In the genomic region with DNA sequence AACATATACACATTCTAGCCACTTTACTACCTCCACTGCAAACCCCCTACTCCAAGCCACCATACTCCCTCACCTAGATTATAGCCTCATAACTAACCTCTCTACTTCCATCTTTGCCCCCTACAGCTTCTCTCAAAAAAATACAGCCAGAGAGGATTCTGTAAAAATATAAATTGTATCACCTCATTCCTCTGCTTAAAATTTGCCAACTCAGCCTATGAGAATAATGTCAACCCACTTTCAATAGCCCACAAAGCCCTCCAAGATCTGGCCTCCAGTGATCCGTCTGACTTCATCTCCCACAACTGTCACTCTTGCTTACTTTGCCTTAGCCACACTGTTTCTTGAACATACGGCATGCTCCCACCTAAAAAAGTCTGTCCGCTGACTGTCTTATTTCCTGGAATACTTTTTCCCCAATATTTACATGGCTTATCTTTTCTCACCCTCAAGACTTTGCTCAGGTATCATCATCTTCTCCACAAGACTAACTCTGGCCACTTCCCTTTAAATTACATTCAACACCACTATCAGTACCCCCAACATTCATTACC, we compare ENCODE assay signal across 24 cellular contexts. TPM values are rescaled to one million over a fixed set of nuclear protein-coding genes. Genes with fewer than 3 reads are reported as not detected.
DNase-seq lines count a peak whose midpoint lies in the region; ATAC-seq, FAIRE-seq and TF ChIP-seq lines count a peak whose summit lies in the region.
"Had no signal": no experiment of that assay in that cellular context is flagged by ENCODE, and none has a peak within 500 bp of the region (broad histone marks: within the 10 kb centered on the region; RNA-seq: fewer than 3 reads in every experiment).

No MANE protein-coding gene starts in this region.

- no peak overlapping the region for H2AFZ ChIP-seq in K562 (ENCODE audit: low read depth, low read length)

- TF ChIP-seq POLR2A in K562 (conservative IDR thresholded peaks at IDR 0.05) (no peak), GM12892 (IDR thresholded peaks at IDR 0.05; ENCODE audit: low read depth, low read length) (no peak)

- H3K79me2 ChIP-seq in K562 (ENCODE audit: control insufficient read depth, insufficient read depth, low read length), result no peaks in the 10 kb centered on the region

- in situ Hi-C loops in K562 (cut with MboI), result no loop called here

- intact Hi-C loops in Caco-2 (cut with micrococcal nuclease; ENCODE audit: unreplicated experiment) (loop anchor here (5.0 kb wide), 4 partner anchors 144 to 904 kb away; no protein-coding TSS in a partner anchor), K562 (cut with micrococcal nuclease) (loop anchor here (5.0 to 10.0 kb wide), 5 partner anchors 154 to 909 kb away; no protein-coding TSS in a partner anchor)

- no peaks in the 10 kb centered on the region for H3K36me3 Mint-ChIP-seq in activated naive CD8-positive, alpha-beta T cell
- peaks cover 2% of the 10 kb centered on the region for H3K36me3 Mint-ChIP-seq in activated naive CD8-positive, alpha-beta T cell treated with anti-CD3 and anti-CD28 coated beads, Interleukin-2, amount 50 U/mL, for 24 hours (ENCODE audit: low read depth)
- H3K36me3 Mint-ChIP-seq in Caco-2 (ENCODE audit: insufficient read depth, unreplicated experiment) (no peaks in the 10 kb centered on the region), nephron progenitor cell (ENCODE audit: low read depth) (peaks cover 5% of the 10 kb centered on the region)
- H3K36me3 Mint-ChIP-seq: CD8-positive, alpha-beta T cell had no signal

- TF ChIP-seq EP300 in K562 (IDR thresholded peaks at IDR 0.05; ENCODE audit: low read length), result no peak

- no peak overlapping the region for H3K9ac ChIP-seq in K562 (ENCODE audit: insufficient read depth in 1 of 2, low read depth in 2 of 2, low read length in 2 of 2)
- H3K9ac ChIP-seq: BLaER1 treated with 17β-estradiol and CSF1 and Interleukin-3, amounts not matched to agents 10 nM and 100 nM had no signal

- POLR2A ChIA-PET in Caco-2 (lab: Charles Lee), result no interaction called here
- POLR2A ChIA-PET in K562 (lab: Yijun Ruan, JAX), result interaction anchor here (1.2 kb wide), 1 partner anchor 234 kb away, joined by 3 read pairs; no protein-coding TSS in a partner anchor
- POLR2A ChIA-PET in GM10248 (lab: Yijun Ruan, JAX), result no interaction called here

- H4K20me1 ChIP-seq in K562 (replicated peaks; ENCODE audit: control insufficient read depth, insufficient read depth, low read length), result no peaks in the 10 kb centered on the region
- H4K20me1 ChIP-seq: BLaER1 treated with 17β-estradiol and CSF1 and Interleukin-3, amounts not matched to agents 10 nM and 100 nM had no signal

- WGBS in K562 (ENCODE audit: insufficient coverage, low coverage, missing lambda C conversion rate), result 19% methylated on average over 3 of the region's 3 CpGs

- no peaks in the 10 kb centered on the region for H3K36me3 ChIP-seq in Caco-2 (ENCODE audit: control insufficient read depth, insufficient read depth, low read length)
- H3K36me3 ChIP-seq in K562 (ENCODE audit: control insufficient read depth, insufficient read depth, low read length), result no peaks in the 10 kb centered on the region

- H3K27ac Mint-ChIP-seq in activated naive CD8-positive, alpha-beta T cell, result peak overlapping the region; percentile 2
- H3K27ac Mint-ChIP-seq in activated naive CD8-positive, alpha-beta T cell treated with anti-CD3 and anti-CD28 coated beads, Interleukin-2, amount 50 U/mL, for 24 hours, result no peak overlapping the region
- H3K27ac Mint-ChIP-seq in Caco-2 (ENCODE audit: unreplicated experiment), result peak overlapping the region; percentile 18
- peak overlapping the region; percentile 4 for H3K27ac Mint-ChIP-seq in nephron progenitor cell
- H3K27ac Mint-ChIP-seq: B cell; CD4-positive, alpha-beta T cell; CD8-positive, alpha-beta T cell had no signal

- no peaks in the 10 kb centered on the region for H3K9me1 ChIP-seq in K562 (ENCODE audit: control insufficient read depth, insufficient read depth, low read length)

- H3K27me3 ChIP-seq in Caco-2 (replicated peaks; ENCODE audit: control insufficient read depth, insufficient read depth, low read length), result no peaks in the 10 kb centered on the region
- H3K27me3 ChIP-seq in K562 (ENCODE audit: control insufficient read depth in 2 of 2, insufficient read depth in 2 of 2, low read length in 2 of 2), result no peaks in the 10 kb centered on the region
- H3K27me3 ChIP-seq: BLaER1 treated with 17β-estradiol and CSF1 and Interleukin-3, amounts not matched to agents 10 nM and 100 nM had no signal

- ATAC-seq in activated naive CD8-positive, alpha-beta T cell treated with anti-CD3 and anti-CD28 coated beads, Interleukin-2, amount 50 U/mL, for 24 hours, result no peak
- ATAC-seq in K562, result peak; percentile 56
- ATAC-seq: CD8-positive, alpha-beta T cell had no signal

- peaks cover 10% of the 10 kb centered on the region; the same call in 1 of the 2 replicates for H3K9me3 ChIP-seq in Caco-2
- H3K9me3 ChIP-seq in K562 (replicated peaks; ENCODE audit: control insufficient read depth, insufficient read depth, low read depth, low read length), result no peaks in the 10 kb centered on the region

- H3K27me3 Mint-ChIP-seq in activated naive CD8-positive, alpha-beta T cell, result no peaks in the 10 kb centered on the region
- H3K27me3 Mint-ChIP-seq in activated naive CD8-positive, alpha-beta T cell treated with anti-CD3 and anti-CD28 coated beads, Interleukin-2, amount 50 U/mL, for 24 hours, result no peaks in the 10 kb centered on the region
- H3K27me3 Mint-ChIP-seq in Caco-2 (ENCODE audit: insufficient read depth, unreplicated experiment) (no peaks in the 10 kb centered on the region), nephron progenitor cell (ENCODE audit: low read depth, poor library complexity) (no peaks in the 10 kb centered on the region)
- H3K27me3 Mint-ChIP-seq: B cell; CD4-positive, alpha-beta T cell had no signal

- CTCF ChIA-PET in Caco-2 (lab: Charles Lee) (interaction anchor here (0.9 to 1.1 kb wide), 2 partner anchors 236 to 742 kb away, joined by 3 to 10 read pairs; no protein-coding TSS in a partner anchor), K562 (lab: Yijun Ruan, JAX; ENCODE audit: low intra/inter-chr PET ratio) (no interaction called here), GM10248 (lab: Yijun Ruan, JAX) (interaction anchor here (0.9 to 5.1 kb wide), 8 partner anchors 8 to 1004 kb away, joined by 3 to 55 read pairs (median 25); no protein-coding TSS in a partner anchor)

- peaks cover 5% of the 10 kb centered on the region for H3K4me1 Mint-ChIP-seq in activated naive CD8-positive, alpha-beta T cell (ENCODE audit: low read depth)
- peaks cover 5% of the 10 kb centered on the region for H3K4me1 Mint-ChIP-seq in activated naive CD8-positive, alpha-beta T cell treated with anti-CD3 and anti-CD28 coated beads, Interleukin-2, amount 50 U/mL, for 24 hours
- H3K4me1 Mint-ChIP-seq in Caco-2 (ENCODE audit: low read depth, unreplicated experiment), result peaks cover 34% of the 10 kb centered on the region
- H3K4me1 Mint-ChIP-seq in nephron progenitor cell, result no peaks in the 10 kb centered on the region

- H3K27ac ChIP-seq in K562 (ENCODE audit: extremely low read depth, low read depth, low read length), result peak overlapping the region; percentile 10; the same call in 2 of the 3 replicates
- H3K27ac ChIP-seq: BLaER1 treated with 17β-estradiol and CSF1 and Interleukin-3, amounts not matched to agents 10 nM and 100 nM; C4-2B had no signal

- no TSS peak for BruUV-seq in Caco-2 (replicated peaks; lab: Mats Ljungman, UMichigan)
- no TSS peak for BruUV-seq in K562 (replicated peaks; lab: Mats Ljungman, UMichigan)

- TF ChIP-seq RAD21 in K562 (CRISPR knock-in tag; conservative IDR thresholded peaks at IDR 0.05 in 1 of 2, IDR thresholded peaks at IDR 0.05 in 1 of 2), result no peak

- no peak overlapping the region for H3K4me3 Mint-ChIP-seq in activated naive CD8-positive, alpha-beta T cell
- H3K4me3 Mint-ChIP-seq in activated naive CD8-positive, alpha-beta T cell treated with anti-CD3 and anti-CD28 coated beads, Interleukin-2, amount 50 U/mL, for 24 hours, result no peak overlapping the region
- H3K4me3 Mint-ChIP-seq in Caco-2 (ENCODE audit: unreplicated experiment) (peak overlapping the region; percentile 41), nephron progenitor cell (no peak overlapping the region)
- H3K4me3 Mint-ChIP-seq: B cell; CD4-positive, alpha-beta T cell; CD8-positive, alpha-beta T cell had no signal

- TF ChIP-seq CTCF in Caco-2 (IDR thresholded peaks at IDR 0.05; ENCODE audit: insufficient read depth in 1 of 2, low read depth in 1 of 2, low read length in 1 of 2, severe bottlenecking in 1 of 2, unreplicated experiment in 1 of 2) (no peak), K562 (IDR thresholded peaks at IDR 0.05 in 2 of 3, conservative IDR thresholded peaks at IDR 0.05 in 1 of 3; ENCODE audit: insufficient read depth in 2 of 3, low read depth in 1 of 3, low read length in 3 of 3) (no peak), nephron progenitor cell (IDR thresholded peaks at IDR 0.05) (no peak), GM10248 (IDR thresholded peaks at IDR 0.05; ENCODE audit: control extremely low read depth, extremely low read depth, low read depth, missing control alignments) (no peak)

- peak overlapping the region; percentile 33; the same call in 1 of the 2 replicates for H3K4me2 ChIP-seq in K562 (ENCODE audit: insufficient read depth, low read length)
- H3K4me2 ChIP-seq: BLaER1 treated with 17β-estradiol and CSF1 and Interleukin-3, amounts not matched to agents 10 nM and 100 nM had no signal

- H3K9me3 Mint-ChIP-seq in activated naive CD8-positive, alpha-beta T cell (ENCODE audit: low read depth), result no peaks in the 10 kb centered on the region
- H3K9me3 Mint-ChIP-seq in activated naive CD8-positive, alpha-beta T cell treated with anti-CD3 and anti-CD28 coated beads, Interleukin-2, amount 50 U/mL, for 24 hours, result no peaks in the 10 kb centered on the region
- peaks cover under 1% of the 10 kb centered on the region for H3K9me3 Mint-ChIP-seq in Caco-2 (ENCODE audit: unreplicated experiment)
- peaks cover 3% of the 10 kb centered on the region for H3K9me3 Mint-ChIP-seq in nephron progenitor cell
- H3K9me3 Mint-ChIP-seq: CD4-positive, alpha-beta T cell; CD8-positive, alpha-beta T cell had no signal

- peaks cover 30% of the 10 kb centered on the region for H3K4me1 ChIP-seq in Caco-2
- peaks cover 0 to 10% of the 10 kb centered on the region in 2 experiments; a peak in 3 of 5 replicates for H3K4me1 ChIP-seq in K562 (replicated peaks in 1 of 2; ENCODE audit: control insufficient read depth in 2 of 2, insufficient read depth in 2 of 2, low read length in 2 of 2)

- no peak overlapping the region for H3K4me3 ChIP-seq in Caco-2 (ENCODE audit: low read depth, low read length)
- H3K4me3 ChIP-seq in K562, result no peak overlapping the region
- H3K4me3 ChIP-seq: BLaER1 treated with 17β-estradiol and CSF1 and Interleukin-3, amounts not matched to agents 10 nM and 100 nM had no signal

- DNase-seq in activated naive CD8-positive, alpha-beta T cell treated with anti-CD3 and anti-CD28 coated beads, Interleukin-2, amount 50 U/mL, for 24 hours, result no peak
- DNase-seq in Caco-2, result no peak
- peak in 1 of 4 experiments; percentile 31 for DNase-seq in K562 (ENCODE audit: extremely low read depth in 1 of 4, low spot score in 3 of 4)
- no peak for DNase-seq in nephron progenitor cell
- DNase-seq in GM12892 (ENCODE audit: insufficient read length), result no peak
- no peak for DNase-seq in OCI-M2 (lab: John Stamatoyannopoulos, UW; ENCODE audit: unreplicated experiment)
- DNase-seq in GM10248 (ENCODE audit: extremely low spot score), result no peak
- DNase-seq: 8988T; AML-193; CD4-positive, alpha-beta T cell; CD8-positive, alpha-beta T cell; DMS 273 treated with DMSO at 0.1 percent for 48 hours; DMS153; DMS53; DMS79; DND-41; EL; GDM1 had no signal

- FAIRE-seq in K562 (lab: Jason Lieb, UNC) (no peak), GM12892 (lab: Jason Lieb, UNC) (no peak)
- FAIRE-seq: A204.1, GM12891 had no signal

RNA-seq across cellular contexts. Expression of gene NME7, which starts 21.5 kb away (rescaled TPM):
- total RNA-seq in Caco-2 (2022) (9.0 and 12.7 TPM in 2 replicates), K562 (2014; rRNA removed) (7.9 and 8.8 TPM in 2 replicates), K562 (2014; rRNA removed; fragmentation: Illumina TruSeq; extraction: Trizol) (23.9 and 26.0 TPM in 2 replicates), K562 (2015; rRNA removed; fragmentation: Illumina TruSeq; extraction: Trizol) (20.5 and 23.3 TPM in 2 replicates), K562 (2021) (20.7 and 22.4 TPM in 2 replicates)
- 15.9 and 42.0 TPM in 2 replicates for total RNA-seq in K562 (2011; cell fraction: chromatin; rRNA removed; ENCODE audit: low replicate concordance)
- total RNA-seq in K562 (2011; cell fraction: nucleolus; rRNA removed), result 9.0 and 11.2 TPM in 2 replicates
- total RNA-seq in K562 (2011; cell fraction: nucleoplasm; rRNA removed), result 16.9 and 21.1 TPM in 2 replicates
- polyA plus RNA-seq in K562 (2011; rRNA removed) (21.8 and 32.0 TPM in 2 replicates), K562 (2014; fragmentation: Illumina TruSeq; extraction: Trizol) (29.6 and 31.3 TPM in 2 replicates), K562 (2014; fragmentation: Nextera tagmentation; extraction: Ambion mirVana) (10 to 100 TPM; 40.3 to 43.2 TPM), K562 (2014; rRNA removed) (20.6 and 28.4 TPM in 2 replicates)
- 5.3 and 14.3 TPM in 2 replicates for polyA plus RNA-seq in K562 (2011; cell fraction: cytosol; rRNA removed)
- 6.2 and 7.2 TPM in 2 replicates for polyA plus RNA-seq in K562 (2011; cell fraction: nucleus; rRNA removed)
- polyA plus RNA-seq in K562 (2012), result 18.9 and 59.8 TPM in 2 replicates
- polyA minus RNA-seq in K562 (2011; rRNA and poly(A)+ RNA removed), result 43.2 and 56.7 TPM in 2 replicates
- 12.8 and 15.2 TPM in 2 replicates for polyA minus RNA-seq in K562 (2011; cell fraction: cytosol; rRNA and poly(A)+ RNA removed)
- 21.0 and 44.2 TPM in 2 replicates for polyA minus RNA-seq in K562 (2011; cell fraction: nucleus; rRNA and poly(A)+ RNA removed)
- polyA plus RNA-seq in GM12892 (2012; ENCODE audit: missing spikeins), result 21.9 TPM

RNA-seq across cellular contexts. Expression of gene BLZF1, which starts 21.9 kb away (rescaled TPM):
- total RNA-seq in Caco-2 (2022) (20.5 and 23.5 TPM in 2 replicates), K562 (2014; rRNA removed) (16.1 and 23.0 TPM in 2 replicates), K562 (2014; rRNA removed; fragmentation: Illumina TruSeq; extraction: Trizol) (28.8 and 32.8 TPM in 2 replicates), K562 (2015; rRNA removed; fragmentation: Illumina TruSeq; extraction: Trizol) (21.6 and 23.2 TPM in 2 replicates), K562 (2021) (20.5 and 21.1 TPM in 2 replicates)
- total RNA-seq in K562 (2011; cell fraction: chromatin; rRNA removed; ENCODE audit: low replicate concordance), result 14.8 and 62.4 TPM in 2 replicates
- 7.2 and 11.2 TPM in 2 replicates for total RNA-seq in K562 (2011; cell fraction: nucleolus; rRNA removed)
- 16.9 and 26.7 TPM in 2 replicates for total RNA-seq in K562 (2011; cell fraction: nucleoplasm; rRNA removed)
- polyA plus RNA-seq in K562 (2011; rRNA removed) (23.3 and 29.1 TPM in 2 replicates), K562 (2014; fragmentation: Illumina TruSeq; extraction: Trizol) (24.1 and 27.6 TPM in 2 replicates), K562 (2014; fragmentation: Nextera tagmentation; extraction: Ambion mirVana) (10 to 100 TPM; 25.3 to 32.8 TPM), K562 (2014; rRNA removed) (21.0 and 22.2 TPM in 2 replicates)
- 2.9 and 8.6 TPM in 2 replicates for polyA plus RNA-seq in K562 (2011; cell fraction: cytosol; rRNA removed)
- 11.3 and 18.2 TPM in 2 replicates for polyA plus RNA-seq in K562 (2011; cell fraction: nucleus; rRNA removed)
- 14.8 and 21.5 TPM in 2 replicates for polyA plus RNA-seq in K562 (2012)
- polyA minus RNA-seq in K562 (2011; rRNA and poly(A)+ RNA removed), result 34.2 and 40.8 TPM in 2 replicates
- 8.4 and 11.3 TPM in 2 replicates for polyA minus RNA-seq in K562 (2011; cell fraction: cytosol; rRNA and poly(A)+ RNA removed)
- 25.4 and 49.5 TPM in 2 replicates for polyA minus RNA-seq in K562 (2011; cell fraction: nucleus; rRNA and poly(A)+ RNA removed)
- polyA plus RNA-seq in GM12892 (2012; ENCODE audit: missing spikeins), result 8.3 TPM
